Comparison of ENCODE assay signal across 9 cellular contexts in the genomic region with DNA sequence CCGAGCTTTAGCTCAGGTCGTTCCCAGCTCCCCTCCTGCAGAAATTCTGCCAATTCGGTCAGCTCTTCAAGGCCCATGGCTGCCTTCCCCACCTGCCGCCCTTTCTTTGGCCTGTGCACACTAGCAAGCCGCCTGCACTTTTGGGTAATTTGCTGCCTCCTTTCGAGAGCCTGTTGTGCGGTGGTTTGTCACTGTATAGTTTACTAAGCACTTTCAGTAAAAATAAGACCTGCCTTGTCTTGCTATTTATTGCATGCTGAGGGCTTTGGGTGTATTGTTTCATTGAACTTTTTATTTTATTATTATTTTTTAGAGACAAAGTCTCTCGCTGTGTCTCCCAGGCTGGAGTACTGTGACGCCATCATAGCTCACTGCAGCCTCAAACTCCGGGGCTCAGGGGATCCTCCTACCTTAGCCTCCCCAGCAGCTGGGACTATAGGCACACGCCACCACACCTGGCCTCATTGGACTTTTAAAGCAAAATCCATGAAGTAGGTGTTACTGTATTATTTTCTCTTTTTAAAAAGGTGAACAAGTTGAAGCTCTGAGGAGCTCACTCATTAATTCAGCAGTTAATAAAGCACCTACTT. TPM values are rescaled to one million over a fixed set of nuclear protein-coding genes. Genes with fewer than 3 reads are reported as not detected.
DNase-seq lines count a peak whose midpoint lies in the region; ATAC-seq and TF ChIP-seq lines count a peak whose summit lies in the region.
"Had no signal": no experiment of that assay in that cellular context is flagged by ENCODE, and none has a peak within 500 bp of the region (broad histone marks: within the 10 kb centered on the region; RNA-seq: fewer than 3 reads in every experiment).

No MANE protein-coding gene starts in this region.

- H3K36me3 Mint-ChIP-seq in mesothelial cell of epicardium, result no peaks in the 10 kb centered on the region

- H3K9ac ChIP-seq in mammary epithelial cell (ENCODE audit: insufficient read depth, low read length), result no peak overlapping the region

- 46% methylated on average over 11 of the region's 11 CpGs for WGBS in mammary epithelial cell (ENCODE audit: low coverage, missing lambda C conversion rate)
- 25 to 39% (median 27%) methylated on average over 9 to 11 of the region's 11 CpGs for WGBS in adrenal gland, 4 donors
- WGBS in transverse colon (ENCODE audit: low coverage in 1 of 2), 2 donors, result 44 to 47% methylated on average over 6 to 11 of the region's 11 CpGs

- no TSS peak for BruUV-seq in mammary epithelial cell (replicated peaks; lab: Mats Ljungman, UMichigan)

- no peaks in the 10 kb centered on the region for H3K9me3 Mint-ChIP-seq in mesothelial cell of epicardium

- H3K4me2 ChIP-seq in mammary epithelial cell (ENCODE audit: insufficient read depth, low read depth, low read length), result no peak overlapping the region

- peaks cover 28% of the 10 kb centered on the region for H3K4me1 Mint-ChIP-seq in mesothelial cell of epicardium

- peak overlapping the region; percentile 77 for H3K4me3 Mint-ChIP-seq in mesothelial cell of epicardium

- in situ Hi-C loops in mammary epithelial cell (cut with MboI; ENCODE audit: low sequenced_read_pairs in 2 of 2) (no loop called here), transverse colon (cut with MboI; ENCODE audit: low pct_ligation_motif_present in 1 of 4, low pct_unique_long_range_greater_than_20kb in 1 of 4, low sequenced_read_pairs in 3 of 4) (no loop called here)

- H2AFZ ChIP-seq in mammary epithelial cell (ENCODE audit: low read depth, low read length), result no peak overlapping the region

- CTCF ChIA-PET in mammary epithelial cell (lab: Charles Lee; ENCODE audit: low non-redundant PET), result interaction anchor here (0.9 to 1.1 kb wide), 2 partner anchors 20 to 191 kb away, joined by 3 to 4 read pairs; no protein-coding TSS in a partner anchor

- H4K20me1 ChIP-seq in mammary epithelial cell (ENCODE audit: insufficient read depth, low read length), result no peaks in the 10 kb centered on the region

- TF ChIP-seq EP300 in transverse colon (IDR thresholded peaks at IDR 0.05; ENCODE audit: low read depth), result no peak

- no peaks in the 10 kb centered on the region for H3K79me2 ChIP-seq in mammary epithelial cell (ENCODE audit: insufficient read depth, low read length)

- dilution Hi-C loops in mammary epithelial cell (cut with HindIII; ENCODE audit: low sequenced_read_pairs), result no loop called here

- H3K4me1 ChIP-seq in breast epithelium (peaks cover 0 to 5% of the 10 kb centered on the region in 2 donors), mammary epithelial cell (ENCODE audit: insufficient read depth, low read length) (peaks cover 11% of the 10 kb centered on the region), adrenal gland (replicated peaks in 1 of 2) (peaks cover 51 to 60% of the 10 kb centered on the region in 2 donors), transverse colon (peaks cover 8 to 57% (median 52%) of the 10 kb centered on the region in 4 donors)

- no peaks in the 10 kb centered on the region for H3K27me3 Mint-ChIP-seq in mesothelial cell of epicardium (ENCODE audit: low read depth)

- no peak for ATAC-seq in HG03342 (IDR thresholded peaks at IDR 0.05; ENCODE audit: unreplicated experiment)

- H3K4me3 ChIP-seq in breast epithelium (peak overlapping the region; percentile 46 to 71 (median 48)), mammary epithelial cell (replicated peaks in 1 of 3; ENCODE audit: insufficient read depth in 1 of 3, low read depth in 2 of 3, low read length in 3 of 3) (no peak overlapping the region), adrenal gland (peak overlapping the region in 1 of 4 donors; percentile 50), transverse colon (peak overlapping the region in 3 of 4 donors; percentile 21 to 48 (median 22))

- TF ChIP-seq CTCF in breast epithelium (IDR thresholded peaks at IDR 0.05), result no peak
- no peak for TF ChIP-seq CTCF in mammary epithelial cell (conservative IDR thresholded peaks at IDR 0.05 in 1 of 2, IDR thresholded peaks at IDR 0.05 in 1 of 2; ENCODE audit: extremely low read depth in 1 of 2, insufficient read depth in 1 of 2, low read depth in 1 of 2, low read length in 2 of 2)
- TF ChIP-seq CTCF in adrenal gland (IDR thresholded peaks at IDR 0.05), result no peak
- TF ChIP-seq CTCF in mesothelial cell of epicardium (IDR thresholded peaks at IDR 0.05; ENCODE audit: unreplicated experiment), result no peak
- no peak for TF ChIP-seq CTCF in transverse colon (IDR thresholded peaks at IDR 0.05)

- H3K27ac ChIP-seq in breast epithelium (peak overlapping the region; percentile 83 to 88), mammary epithelial cell (ENCODE audit: insufficient read depth, low read depth, low read length) (no peak overlapping the region), adrenal gland (peak overlapping the region; percentile 75 to 93 (median 86)), transverse colon (peak overlapping the region; percentile 80 to 86 (median 82))

- intact Hi-C loops in breast epithelium (cut with DNase I; ENCODE audit: low total_unique reads), result no loop called here
- intact Hi-C loops in mammary epithelial cell (cut with micrococcal nuclease), result no loop called here
- intact Hi-C loops in adrenal gland (cut with DNase I), result no loop called here
- intact Hi-C loops in transverse colon (cut with DNase I; ENCODE audit: low total_unique reads), result no loop called here

- H3K36me3 ChIP-seq in breast epithelium (no peaks in the 10 kb centered on the region), mammary epithelial cell (ENCODE audit: insufficient read depth, low read length) (no peaks in the 10 kb centered on the region), adrenal gland (replicated peaks in 1 of 2) (no peaks in the 10 kb centered on the region), transverse colon (no peaks in the 10 kb centered on the region)

- DNase-seq in breast epithelium (ENCODE audit: low spot score in 2 of 2), result no peak
- no peak for DNase-seq in mammary epithelial cell
- no peak for DNase-seq in adrenal gland
- DNase-seq in mesothelial cell of epicardium (ENCODE audit: low spot score in 2 of 2, unreplicated experiment in 2 of 2), result no peak
- DNase-seq in transverse colon, result no peak
- DNase-seq in NCI-H146 treated with DMSO at 0.1 percent for 48 hours (lab: John Stamatoyannopoulos, UW; ENCODE audit: unreplicated experiment), result no peak
- no peak for DNase-seq in NCI-H510A (lab: John Stamatoyannopoulos, UW)

- peak overlapping the region; percentile 98 for H3K27ac Mint-ChIP-seq in mesothelial cell of epicardium

- H3K9me3 ChIP-seq in breast epithelium, result no peaks in the 10 kb centered on the region
- no peaks in the 10 kb centered on the region for H3K9me3 ChIP-seq in mammary epithelial cell (replicated peaks; ENCODE audit: insufficient read depth, low read length)
- no peaks in the 10 kb centered on the region for H3K9me3 ChIP-seq in adrenal gland (replicated peaks in 1 of 3)
- no peaks in the 10 kb centered on the region for H3K9me3 ChIP-seq in transverse colon

- no peak for TF ChIP-seq POLR2A in breast epithelium (IDR thresholded peaks at IDR 0.05)
- no peak for TF ChIP-seq POLR2A in adrenal gland (IDR thresholded peaks at IDR 0.05)
- TF ChIP-seq POLR2A in transverse colon (IDR thresholded peaks at IDR 0.05), result no peak

- H3K27me3 ChIP-seq in breast epithelium, result no peaks in the 10 kb centered on the region
- no peaks in the 10 kb centered on the region for H3K27me3 ChIP-seq in mammary epithelial cell (ENCODE audit: insufficient read depth, low read length)
- no peaks in the 10 kb centered on the region for H3K27me3 ChIP-seq in adrenal gland
- no peaks in the 10 kb centered on the region for H3K27me3 ChIP-seq in transverse colon

RNA-seq across cellular contexts. Expression of gene FABP3, which starts 1.1 kb away (rescaled TPM):
- 10 to 100 TPM in 2 of 3 donors, 1 to 10 TPM in 1; 7.9 to 15.5 (median 15.0) TPM for total RNA-seq in breast epithelium
- under 1 TPM in 1 of 2 donors, not detected in 1; 0.33 TPM for total RNA-seq in mammary epithelial cell
- polyA plus RNA-seq in mammary epithelial cell, result 0.24 TPM
- not detected for polyA minus RNA-seq in mammary epithelial cell
- 10 to 100 TPM; 23.8 to 87.9 (median 49.3) TPM for total RNA-seq in adrenal gland
- 100 to 1,000 TPM in 2 of 3 donors, 10 to 100 TPM in 1; 56.7 to 233 (median 125) TPM for polyA plus RNA-seq in adrenal gland
- total RNA-seq in mesothelial cell of epicardium, result 4.5 to 6.7 TPM (median 4.6 TPM) in 3 replicates
- 1 to 10 TPM in 2 of 4 donors, not detected in 2; 5.9 to 7.6 TPM for total RNA-seq in transverse colon
- total RNA-seq: NCI-H460 had no signal

RNA-seq across cellular contexts. Expression of gene SERINC2, which starts 39.0 kb away (rescaled TPM):
- total RNA-seq in breast epithelium (10 to 100 TPM; 10.4 to 50.6 (median 30.5) TPM), mammary epithelial cell (100 to 1,000 TPM; 230 to 583 TPM), adrenal gland (10 to 100 TPM; 12.5 to 35.8 (median 20.6) TPM), mesothelial cell of epicardium (45.4 to 49.1 TPM (median 47.1 TPM) in 3 replicates), transverse colon (100 to 1,000 TPM in 3 of 4 donors, 10 to 100 TPM in 1; 85.6 to 343 (median 250) TPM)
- polyA plus RNA-seq in mammary epithelial cell (737 TPM), adrenal gland (10 to 100 TPM in 2 of 3 donors, 1 to 10 TPM in 1; 8.3 to 34.0 (median 19.7) TPM)
- polyA minus RNA-seq in mammary epithelial cell, result 521 TPM

Comparison
In these comparisons a context has a peak if more than half of its experiments do, and no peak if none do; other contexts are left out.
1. H3K4me3 ChIP-seq: peak in breast epithelium (3 of 3) and transverse colon (3 of 4); none in mammary epithelial cell (0 of 3).